In genomic region chr2:19772981-19773380, GRCh38 we compare ENCODE assay signal across 19 cellular contexts.
"Had no signal": no experiment of that assay in that cellular context is flagged by ENCODE, and none has a peak within 500 bp of the region (broad histone marks: within the 10 kb centered on the region; RNA-seq: fewer than 3 reads in every experiment).

No MANE protein-coding gene starts in this region.

- DNase-seq: left ventricle myocardium inferior; mesendoderm; naive B cell; natural killer cell; ovary; right lobe of liver; stimulated activated CD4-positive, alpha-beta T cell treated with anti-CD3 and anti-CD28 coated beads, Interleukin-4, amount 100 ng/mL, for 24 hours; stimulated activated naive CD4-positive, alpha-beta T cell treated with Interleukin-2 at 50 U/mL for 16 hours; stimulated activated naive CD8-positive, alpha-beta T cell treated with anti-CD3 and anti-CD28 coated beads, Interleukin-15, amount 100 ng/mL, for 72 hours; substantia nigra; uterus had no signal

- H3K4me3 Mint-ChIP-seq: mesothelial cell of epicardium; naive B cell; natural killer cell; stimulated activated effector memory CD8-positive, alpha-beta T cell treated with anti-CD3 and anti-CD28 coated beads, Interleukin-12 subunit alpha, Interleukin-12 subunit beta, amount 100 ng/mL, for 72 hours; stimulated activated naive CD8-positive, alpha-beta T cell treated with anti-CD3 and anti-CD28 coated beads, Interleukin-15, amount 100 ng/mL, for 72 hours; type B pancreatic cell had no signal

- H3K36me3 ChIP-seq: left ventricle myocardium inferior, ovary, right atrium auricular region, right lobe of liver, tibial nerve, uterus had no signal

- H3K9me3 ChIP-seq: left ventricle myocardium inferior, ovary, right atrium auricular region, right lobe of liver, tibial nerve, uterus had no signal

- H3K4me1 Mint-ChIP-seq: naive B cell; natural killer cell; stimulated activated effector memory CD8-positive, alpha-beta T cell treated with anti-CD3 and anti-CD28 coated beads, Interleukin-12 subunit alpha, Interleukin-12 subunit beta, amount 100 ng/mL, for 72 hours; stimulated activated naive CD8-positive, alpha-beta T cell treated with anti-CD3 and anti-CD28 coated beads, Interleukin-15, amount 100 ng/mL, for 72 hours had no signal

- ATAC-seq: natural killer cell; right lobe of liver; stimulated activated effector memory CD8-positive, alpha-beta T cell treated with anti-CD3 and anti-CD28 coated beads, Interleukin-12 subunit alpha, Interleukin-12 subunit beta, amount 100 ng/mL, for 72 hours; stimulated activated naive CD8-positive, alpha-beta T cell treated with anti-CD3 and anti-CD28 coated beads, Interleukin-15, amount 100 ng/mL, for 72 hours had no signal

- H3K27me3 ChIP-seq: ovary, right atrium auricular region, right lobe of liver, tibial nerve, uterus had no signal

- H3K36me3 Mint-ChIP-seq: mesothelial cell of epicardium; naive B cell; natural killer cell; stimulated activated effector memory CD8-positive, alpha-beta T cell treated with anti-CD3 and anti-CD28 coated beads, Interleukin-12 subunit alpha, Interleukin-12 subunit beta, amount 100 ng/mL, for 72 hours; type B pancreatic cell had no signal

- H3K4me1 ChIP-seq: right lobe of liver, tibial nerve had no signal

- H3K9me3 Mint-ChIP-seq: mesothelial cell of epicardium; natural killer cell; stimulated activated effector memory CD8-positive, alpha-beta T cell treated with anti-CD3 and anti-CD28 coated beads, Interleukin-12 subunit alpha, Interleukin-12 subunit beta, amount 100 ng/mL, for 72 hours; stimulated activated naive CD8-positive, alpha-beta T cell treated with anti-CD3 and anti-CD28 coated beads, Interleukin-15, amount 100 ng/mL, for 72 hours; type B pancreatic cell had no signal

- H3K4me3 ChIP-seq: left ventricle myocardium inferior, lung, ovary, right atrium auricular region, right lobe of liver, skin epidermis, tibial nerve, uterus had no signal

- H3K27ac Mint-ChIP-seq: mesothelial cell of epicardium; naive B cell; natural killer cell; progenitor cell of endocrine pancreas; stimulated activated effector memory CD8-positive, alpha-beta T cell treated with anti-CD3 and anti-CD28 coated beads, Interleukin-12 subunit alpha, Interleukin-12 subunit beta, amount 100 ng/mL, for 72 hours; stimulated activated naive CD8-positive, alpha-beta T cell treated with anti-CD3 and anti-CD28 coated beads, Interleukin-15, amount 100 ng/mL, for 72 hours; type B pancreatic cell had no signal

- H3K27ac ChIP-seq: left ventricle myocardium inferior, ovary, right atrium auricular region, right lobe of liver, skin epidermis, tibial nerve, uterus had no signal
